In the genomic region with DNA sequence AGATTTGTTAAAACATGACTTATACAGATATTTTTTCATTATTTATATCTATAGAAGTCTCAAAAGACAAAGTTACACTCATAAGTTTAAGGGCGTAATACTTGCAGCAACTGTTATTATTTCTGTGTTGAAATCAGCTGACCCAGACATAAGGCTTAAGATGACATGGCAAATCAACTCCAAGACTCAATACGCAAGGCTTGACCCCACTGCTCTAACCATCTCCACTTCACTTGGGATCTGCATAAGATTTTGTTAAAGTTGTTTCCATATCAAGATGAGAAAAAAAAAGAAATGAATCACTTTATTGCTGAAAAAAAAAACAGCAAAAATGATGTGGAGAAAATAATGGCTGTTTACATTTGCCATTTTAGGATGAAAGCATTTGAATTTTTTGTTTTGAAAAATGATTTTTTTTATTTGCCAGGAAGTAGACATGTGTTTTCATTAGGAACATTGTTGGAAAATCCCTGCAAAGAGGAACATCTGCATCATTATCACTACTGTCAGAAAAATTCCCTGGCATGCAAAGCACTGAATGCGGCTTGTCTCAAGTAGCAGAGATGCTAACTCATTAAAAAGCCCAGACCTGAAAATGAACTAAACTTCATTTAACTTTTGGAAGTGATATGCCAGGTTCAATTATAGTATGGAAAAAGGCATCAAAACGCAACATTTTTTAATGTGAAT, we compare ENCODE assay signal across 17 cellular contexts.
DNase-seq lines count a peak whose midpoint lies in the region; ATAC-seq and TF ChIP-seq lines count a peak whose summit lies in the region.
"Had no signal": no experiment of that assay in that cellular context is flagged by ENCODE, and none has a peak within 500 bp of the region (broad histone marks: within the 10 kb centered on the region; RNA-seq: fewer than 3 reads in every experiment).

No MANE protein-coding gene starts in this region.

- in situ Hi-C loops in IMR-90 (cut with MboI; ENCODE audit: low sequenced_read_pairs), result no loop called here

- peaks cover 9% of the 10 kb centered on the region for H3K9me1 ChIP-seq in IMR-90 (ENCODE audit: insufficient read depth, low read length)

- H3K4me1 ChIP-seq in IMR-90 (ENCODE audit: control insufficient read depth, insufficient read depth, low read length) (peaks cover 11% of the 10 kb centered on the region), fibroblast of lung (ENCODE audit: control insufficient read depth, extremely low read depth, insufficient read depth, low read length) (peaks cover 15% of the 10 kb centered on the region)

- dilution Hi-C loops in IMR-90 (cut with HindIII; ENCODE audit: low sequenced_read_pairs, unreplicated experiment), result no loop called here

- no peaks in the 10 kb centered on the region for H3K36me3 ChIP-seq in IMR-90 (ENCODE audit: control insufficient read depth, insufficient read depth, low read length)
- no peaks in the 10 kb centered on the region for H3K36me3 ChIP-seq in fibroblast of lung (ENCODE audit: control insufficient read depth, insufficient read depth, low read length)
- H3K36me3 ChIP-seq: BE2C had no signal

- H2AK9ac ChIP-seq in IMR-90 (replicated peaks; ENCODE audit: low read depth, low read length, poor library complexity), result no peak overlapping the region

- H3K27ac ChIP-seq in IMR-90 (ENCODE audit: insufficient read depth, low read length) (no peak overlapping the region), fibroblast of lung (ENCODE audit: insufficient read depth, low read length) (no peak overlapping the region)
- H3K27ac ChIP-seq: HL-60 had no signal

- H4K91ac ChIP-seq in IMR-90 (ENCODE audit: insufficient read depth, low read depth, low read length), result no peak overlapping the region

- no peak overlapping the region for H2BK20ac ChIP-seq in IMR-90 (ENCODE audit: low read depth, low read length)

- BruUV-seq in IMR-90 (replicated peaks; lab: Mats Ljungman, UMichigan), result no TSS peak

- intact Hi-C loops in IMR-90 (cut with micrococcal nuclease), result no loop called here

- H3K79me1 ChIP-seq in IMR-90 (ENCODE audit: low read depth in 1 of 2, low read length in 2 of 2), result peaks cover 0 to 8% of the 10 kb centered on the region in 2 experiments; a peak in 1 of 4 replicates

- H3K18ac ChIP-seq in IMR-90 (ENCODE audit: low read depth, low read length), result no peak overlapping the region

- H4K20me1 ChIP-seq in IMR-90 (ENCODE audit: insufficient read depth, low read length) (0 out of 2 replicates have a peak, but pooled peaks cover 3% of the 10 kb centered on the region), fibroblast of lung (ENCODE audit: control insufficient read depth, extremely low read depth, insufficient read depth, low read length) (no peaks in the 10 kb centered on the region)

- no peaks in the 10 kb centered on the region for H3K9me3 ChIP-seq in IMR-90 (ENCODE audit: control insufficient read depth, insufficient read depth, low read length)
- no peaks in the 10 kb centered on the region for H3K9me3 ChIP-seq in fibroblast of lung (ENCODE audit: control insufficient read depth, insufficient read depth, low read depth, low read length)
- H3K9me3 ChIP-seq: BE2C had no signal

- no peak overlapping the region for H2AFZ ChIP-seq in IMR-90 (replicated peaks; ENCODE audit: low read length, poor library complexity)
- no peak overlapping the region for H2AFZ ChIP-seq in fibroblast of lung (ENCODE audit: low read length)

- CTCF ChIA-PET in IMR-90 (lab: Yijun Ruan, JAX), result no interaction called here

- H3K23ac ChIP-seq in IMR-90 (ENCODE audit: low read depth, low read length), result no peak overlapping the region

- H3K4me2 ChIP-seq in IMR-90 (ENCODE audit: low read depth, low read length) (no peak overlapping the region; the same call in 1 of the 2 replicates), fibroblast of lung (ENCODE audit: extremely low read depth, insufficient read depth, low read length) (peak overlapping the region; percentile 47)

- no peak overlapping the region for H3K4ac ChIP-seq in IMR-90 (ENCODE audit: low read depth, low read length)

- TF ChIP-seq CTCF in IMR-90 (conservative IDR thresholded peaks at IDR 0.05; ENCODE audit: low read depth, low read length), result no peak
- TF ChIP-seq CTCF in fibroblast of lung (conservative IDR thresholded peaks at IDR 0.05 in 1 of 2, IDR thresholded peaks at IDR 0.05 in 1 of 2; ENCODE audit: low read depth in 1 of 2, low read length in 2 of 2), result no peak

- POLR2A ChIA-PET in IMR-90 (lab: Charles Lee; ENCODE audit: unreplicated experiment), result no interaction called here

- ATAC-seq in IMR-90 (ENCODE audit: low read depth) (peak; percentile 33; the same call in 1 of the 2 replicates), GM18519 (IDR thresholded peaks at IDR 0.05; ENCODE audit: low FRiP score, unreplicated experiment) (no peak)
- ATAC-seq: GM12878, K562 had no signal

- H3K79me2 ChIP-seq in fibroblast of lung (ENCODE audit: control insufficient read depth, insufficient read depth, low read length), result no peaks in the 10 kb centered on the region

- no peak overlapping the region for H2BK15ac ChIP-seq in IMR-90 (ENCODE audit: low read depth, low read length)

- no peak for TF ChIP-seq POLR2A in IMR-90 (IDR thresholded peaks at IDR 0.05; ENCODE audit: low read depth, low read length)

- H4K8ac ChIP-seq in IMR-90 (ENCODE audit: low read depth in 2 of 2, low read length in 2 of 2), result no peak overlapping the region

- H3K56ac ChIP-seq in IMR-90 (ENCODE audit: extremely low read depth, insufficient read depth, low read length), result no peak overlapping the region

- no CpG with 5 or more reads among the region's 4 CpGs for WGBS in IMR-90 (ENCODE audit: extremely low coverage in 2 of 2, insufficient read length in 1 of 2), 2 experiments

- DNase-seq in AG08395 (ENCODE audit: low spot score) (peak; percentile 20), IMR-90 (peak; percentile 44), fibroblast of lung (ENCODE audit: low read depth in 2 of 2) (peak; percentile 36 to 41), retina (peak; percentile 39), DMS79 (lab: John Stamatoyannopoulos, UW) (no peak), A172 (ENCODE audit: low spot score) (no peak)
- DNase-seq in activated T-cell treated with anti-CD3 and anti-CD28 coated beads, Interleukin-2, amount 50 U/mL, for 1 hour, result no peak
- DNase-seq: BE2C; CD4-positive, alpha-beta T cell; HCEC 1CT; NCI-H187 treated with DMSO at 0.1 percent for 48 hours; NCI-H345; SHP77 had no signal

- H3K27me3 ChIP-seq in IMR-90 (ENCODE audit: control insufficient read depth, insufficient read depth, low read length) (no peaks in the 10 kb centered on the region), fibroblast of lung (ENCODE audit: control insufficient read depth, insufficient read depth, low read length) (no peaks in the 10 kb centered on the region)
- H3K27me3 ChIP-seq: BE2C had no signal

- H2BK120ac ChIP-seq in IMR-90 (ENCODE audit: low read depth, low read length), result no peak overlapping the region

- H3K4me3 ChIP-seq in IMR-90 (ENCODE audit: insufficient read depth, low read depth, low read length), result no peak overlapping the region
- peak overlapping the region in 1 of 4 experiments; percentile 30 for H3K4me3 ChIP-seq in fibroblast of lung (replicated peaks in 1 of 4; ENCODE audit: control extremely low read depth in 1 of 4, insufficient read depth in 1 of 4, low read depth in 3 of 4, low read length in 4 of 4)
- H3K4me3 ChIP-seq: GM12878, K562 had no signal

- no peak overlapping the region for H2BK5ac ChIP-seq in IMR-90 (ENCODE audit: low read depth, low read length, poor library complexity, severe bottlenecking)

- no peak overlapping the region; the same call in 1 of the 2 replicates for H4K5ac ChIP-seq in IMR-90 (ENCODE audit: low read depth, low read length)

- H3K9ac ChIP-seq in IMR-90 (ENCODE audit: low read depth, low read length) (no peak overlapping the region), fibroblast of lung (ENCODE audit: insufficient read depth, low read length) (no peak overlapping the region)

- no peak overlapping the region for H2AK5ac ChIP-seq in IMR-90 (ENCODE audit: low read depth, low read length)

- no peak for TF ChIP-seq RAD21 in IMR-90 (IDR thresholded peaks at IDR 0.05; ENCODE audit: low read length)

- no peak overlapping the region for H3K14ac ChIP-seq in IMR-90 (replicated peaks; ENCODE audit: low read depth, low read length)

TF ChIP-seq in IMR-90, 13 proteins besides CTCF, POLR2A, EP300 and RAD21:
- TF ChIP-seq MAFK (IDR thresholded peaks at IDR 0.05; ENCODE audit: low read depth, low read length) (no peak), NFE2L2 (IDR thresholded peaks at IDR 0.05; ENCODE audit: low read depth, low read length) (no peak), RCOR1 (IDR thresholded peaks at IDR 0.05; ENCODE audit: insufficient replicate concordance, low read length) (no peak), BHLHE40 (IDR thresholded peaks at IDR 0.05; ENCODE audit: low read depth, low read length) (no peak), MAZ (IDR thresholded peaks at IDR 0.05; ENCODE audit: borderline replicate concordance, low read depth, low read length) (no peak), RFX5 (IDR thresholded peaks at IDR 0.05; ENCODE audit: low read depth, low read length) (no peak), FOS (IDR thresholded peaks at IDR 0.05; ENCODE audit: low read depth, low read length) (no peak), CEBPB (IDR thresholded peaks at IDR 0.05; ENCODE audit: low read depth, low read length) (no peak), CHD1 (IDR thresholded peaks at IDR 0.05; ENCODE audit: low read depth, low read length) (no peak), SMC3 (IDR thresholded peaks at IDR 0.05; ENCODE audit: low read depth, low read length) (no peak), MXI1 (IDR thresholded peaks at IDR 0.05; ENCODE audit: borderline replicate concordance, low read depth, low read length) (no peak)
- TF ChIP-seq, protein P1, sequence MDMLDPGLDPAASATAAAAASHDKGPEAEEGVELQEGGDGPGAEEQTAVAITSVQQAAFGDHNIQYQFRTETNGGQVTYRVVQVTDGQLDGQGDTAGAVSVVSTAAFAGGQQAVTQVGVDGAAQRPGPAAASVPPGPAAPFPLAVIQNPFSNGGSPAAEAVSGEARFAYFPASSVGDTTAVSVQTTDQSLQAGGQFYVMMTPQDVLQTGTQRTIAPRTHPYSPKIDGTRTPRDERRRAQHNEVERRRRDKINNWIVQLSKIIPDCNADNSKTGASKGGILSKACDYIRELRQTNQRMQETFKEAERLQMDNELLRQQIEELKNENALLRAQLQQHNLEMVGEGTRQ (IDR thresholded peaks at IDR 0.05; ENCODE audit: low read depth, low read length), result no peak
- TF ChIP-seq, protein P2, sequence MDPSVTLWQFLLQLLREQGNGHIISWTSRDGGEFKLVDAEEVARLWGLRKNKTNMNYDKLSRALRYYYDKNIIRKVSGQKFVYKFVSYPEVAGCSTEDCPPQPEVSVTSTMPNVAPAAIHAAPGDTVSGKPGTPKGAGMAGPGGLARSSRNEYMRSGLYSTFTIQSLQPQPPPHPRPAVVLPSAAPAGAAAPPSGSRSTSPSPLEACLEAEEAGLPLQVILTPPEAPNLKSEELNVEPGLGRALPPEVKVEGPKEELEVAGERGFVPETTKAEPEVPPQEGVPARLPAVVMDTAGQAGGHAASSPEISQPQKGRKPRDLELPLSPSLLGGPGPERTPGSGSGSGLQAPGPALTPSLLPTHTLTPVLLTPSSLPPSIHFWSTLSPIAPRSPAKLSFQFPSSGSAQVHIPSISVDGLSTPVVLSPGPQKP (IDR thresholded peaks at IDR 0.05; ENCODE audit: borderline replicate concordance, low read depth, low read length), result no peak

Comparison
In these comparisons a context has a peak if more than half of its experiments do, and no peak if none do; other contexts are left out.
1. DNase-seq: peak in AG08395 (single experiment), IMR-90 (single experiment), fibroblast of lung (2 of 2) and retina (single experiment); none in DMS79 (single experiment), activated T-cell treated with anti-CD3 and anti-CD28 coated beads, Interleukin-2, amount 50 U/mL, for 1 hour (single experiment) and A172 (single experiment).